Comparison of ENCODE assay signal across 1 cellular context in genomic region chr2:39567507-39567906, GRCh38.
TF ChIP-seq lines count a peak whose summit lies in the region.

No MANE protein-coding gene starts in this region.

TF ChIP-seq in IMR-90, 13 proteins besides CTCF, POLR2A, EP300 and RAD21 (continued from another document):
- TF ChIP-seq CEBPB (IDR thresholded peaks at IDR 0.05; ENCODE audit: low read depth, low read length): no peak
- TF ChIP-seq MAFK (IDR thresholded peaks at IDR 0.05; ENCODE audit: low read depth, low read length): no peak
TF ChIP-seq in IMR-90: peak in this region for 0.
